Comparison of ENCODE assay signal across 3 cellular contexts in the genomic region with DNA sequence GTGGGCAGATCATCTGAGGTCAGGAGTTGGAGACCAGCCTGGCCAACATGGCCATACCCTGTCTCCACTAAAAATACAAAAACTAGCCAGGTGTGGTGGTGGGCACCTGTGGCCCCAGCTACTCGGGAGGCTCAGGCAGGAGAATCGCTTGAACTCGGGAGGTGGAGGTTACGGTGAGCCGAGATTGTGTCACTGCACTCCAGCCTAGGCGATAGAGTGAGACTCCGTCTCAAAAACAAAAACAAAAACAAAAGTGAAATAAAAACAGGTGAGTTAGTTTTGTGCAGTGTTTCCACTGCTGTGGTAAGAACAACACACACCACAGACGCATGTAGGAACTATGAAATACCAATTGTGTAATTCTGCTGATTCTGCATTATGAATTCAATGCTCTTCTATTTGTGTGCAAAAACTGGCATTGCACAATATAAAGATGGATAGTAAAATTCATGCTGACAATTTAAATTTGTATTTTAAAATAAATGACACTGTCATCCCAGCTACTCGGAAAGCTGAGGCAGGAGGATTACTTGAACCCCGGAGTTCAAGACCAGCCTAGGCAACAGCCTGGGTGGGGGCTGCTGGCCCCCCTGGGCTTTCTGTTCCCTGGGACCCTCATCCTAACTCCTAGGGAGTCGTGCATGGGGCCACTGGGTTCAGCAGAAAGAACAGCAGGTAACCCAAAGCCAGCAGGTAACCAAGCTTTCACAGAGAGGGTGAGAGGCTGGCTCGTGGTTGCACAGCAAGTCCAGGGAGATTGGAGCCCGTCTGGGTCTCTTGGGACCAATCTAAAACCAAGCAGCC.
TF ChIP-seq lines count a peak whose summit lies in the region.

No MANE protein-coding gene starts in this region.

TF ChIP-seq in HEK293, 187 proteins besides CTCF, POLR2A, EP300 and RAD21:
- TF ChIP-seq ZNF768 (tag by site-specific recombination; IDR thresholded peaks at IDR 0.05), result peak; percentile 66; the same call in 1 of the 2 replicates
- no peak for TF ChIP-seq ZNF175 (tag by site-specific recombination; IDR thresholded peaks at IDR 0.05)

TF ChIP-seq in HepG2, 621 proteins besides CTCF, POLR2A, EP300 and RAD21:
- no peak for TF ChIP-seq MTF2 (CRISPR knock-in tag; IDR thresholded peaks at IDR 0.05; ENCODE audit: borderline replicate concordance)
- TF ChIP-seq CEBPB (IDR thresholded peaks at IDR 0.05; ENCODE audit: borderline replicate concordance, low read depth, low read length), result peak; percentile 81; the same call in 1 of the 2 replicates
- peak; percentile 97 to 98 for TF ChIP-seq MAFK (conservative IDR thresholded peaks at IDR 0.05 in 1 of 2, IDR thresholded peaks at IDR 0.05 in 1 of 2; ENCODE audit: low read length in 2 of 2)
- TF ChIP-seq SKI (IDR thresholded peaks at IDR 0.05; ENCODE audit: partially characterized antibody), result no peak
- TF ChIP-seq ZNF768 (CRISPR knock-in tag; IDR thresholded peaks at IDR 0.05), result peak; percentile 97
- no peak for TF ChIP-seq EHMT2 (IDR thresholded peaks at IDR 0.05; ENCODE audit: borderline replicate concordance, low read depth, low read length)
- TF ChIP-seq, protein P1, sequence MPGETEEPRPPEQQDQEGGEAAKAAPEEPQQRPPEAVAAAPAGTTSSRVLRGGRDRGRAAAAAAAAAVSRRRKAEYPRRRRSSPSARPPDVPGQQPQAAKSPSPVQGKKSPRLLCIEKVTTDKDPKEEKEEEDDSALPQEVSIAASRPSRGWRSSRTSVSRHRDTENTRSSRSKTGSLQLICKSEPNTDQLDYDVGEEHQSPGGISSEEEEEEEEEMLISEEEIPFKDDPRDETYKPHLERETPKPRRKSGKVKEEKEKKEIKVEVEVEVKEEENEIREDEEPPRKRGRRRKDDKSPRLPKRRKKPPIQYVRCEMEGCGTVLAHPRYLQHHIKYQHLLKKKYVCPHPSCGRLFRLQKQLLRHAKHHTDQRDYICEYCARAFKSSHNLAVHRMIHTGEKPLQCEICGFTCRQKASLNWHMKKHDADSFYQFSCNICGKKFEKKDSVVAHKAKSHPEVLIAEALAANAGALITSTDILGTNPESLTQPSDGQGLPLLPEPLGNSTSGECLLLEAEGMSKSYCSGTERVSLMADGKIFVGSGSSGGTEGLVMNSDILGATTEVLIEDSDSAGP (CRISPR knock-in tag; IDR thresholded peaks at IDR 0.05; ENCODE audit: borderline replicate concordance), result 0 out of 2 replicates have a peak, but pooled peaks have one; percentile 1
- peak; percentile 97 for TF ChIP-seq MAFF (IDR thresholded peaks at IDR 0.05; ENCODE audit: low read depth, low read length)

TF ChIP-seq in GM12891, 5 proteins besides CTCF, POLR2A, EP300 and RAD21:
- TF ChIP-seq SPI1 (IDR thresholded peaks at IDR 0.05; ENCODE audit: low read depth, low read length) (no peak), POU2F2 (IDR thresholded peaks at IDR 0.05; ENCODE audit: low read depth, low read length) (no peak), TAF1 (IDR thresholded peaks at IDR 0.05; ENCODE audit: low read depth, low read length) (no peak), PAX5 (IDR thresholded peaks at IDR 0.05; ENCODE audit: insufficient read depth, low read length, severe bottlenecking) (no peak), POLR2AphosphoS5 (IDR thresholded peaks at IDR 0.05; ENCODE audit: low read depth, low read length) (no peak)
